12 cellular contexts compared by ENCODE assay signal in genomic region chr19:3605770-3606169, GRCh38. TPM values are rescaled to one million over a fixed set of nuclear protein-coding genes. Genes with fewer than 3 reads are reported as not detected.
A peak's percentile ranks its signal among the peaks of the same experiment; 100 is the strongest.
DNase-seq lines count a peak whose midpoint lies in the region; ATAC-seq and TF ChIP-seq lines count a peak whose summit lies in the region.
"Had no signal": no experiment of that assay in that cellular context is flagged by ENCODE, and none has a peak within 500 bp of the region (broad histone marks: within the 10 kb centered on the region; RNA-seq: fewer than 3 reads in every experiment).

No MANE protein-coding gene starts in this region.

- no peak for TF ChIP-seq POLR2A in gastroesophageal sphincter (IDR thresholded peaks at IDR 0.05)

- no peaks in the 10 kb centered on the region for H3K79me2 ChIP-seq in smooth muscle cell (ENCODE audit: low read depth)

- H3F3A ChIP-seq in smooth muscle cell (ENCODE audit: low read depth): no peaks in the 10 kb centered on the region

- DNase-seq in RWPE2 (ENCODE audit: low spot score) (no peak), smooth muscle cell (lab: John Stamatoyannopoulos, UW; ENCODE audit: unreplicated experiment) (no peak), UCSD-AML1 (lab: John Stamatoyannopoulos, UW; ENCODE audit: unreplicated experiment) (no peak), HT-29 (ENCODE audit: low spot score) (no peak), DMS153 (lab: John Stamatoyannopoulos, UW) (no peak)
- no peak for DNase-seq in activated T-helper 1 cell treated with anti-CD3 and anti-CD28 coated beads, Interleukin-12 subunit alpha, Interleukin-12 subunit beta, Interleukin-2, Interleukin-4 antibody, amounts not matched to agents 30 ng/mL and 10 ng/mL and 1 ng/mL, durations not matched to agents 14 hours and 24 hours and 36 hours (ENCODE audit: low spot score)
- DNase-seq: head of caudate nucleus, NCI-H748 treated with DMSO at 0.1 percent for 48 hours had no signal

- H3K9me3 ChIP-seq in ES-I3 (ENCODE audit: control insufficient read depth, insufficient read depth, low read length) (no peaks in the 10 kb centered on the region), RWPE2 (ENCODE audit: severe bottlenecking) (no peaks in the 10 kb centered on the region), gastroesophageal sphincter (no peaks in the 10 kb centered on the region), smooth muscle cell (replicated peaks; ENCODE audit: low read depth) (no peaks in the 10 kb centered on the region)

- no peaks in the 10 kb centered on the region for H3K9me3 Mint-ChIP-seq in activated T-helper 1 cell treated with anti-CD3 and anti-CD28 coated beads, Interleukin-12 subunit alpha, Interleukin-12 subunit beta, Interleukin-2, Interleukin-4 antibody, amounts not matched to agents 30 ng/mL and 10 ng/mL and 1 ng/mL, durations not matched to agents 14 hours and 24 hours and 36 hours
- H3K9me3 Mint-ChIP-seq: naive thymus-derived CD8-positive, alpha-beta T cell had no signal

- intact Hi-C loops in activated T-helper 1 cell treated with anti-CD3 and anti-CD28 coated beads, Interleukin-12 subunit alpha, Interleukin-12 subunit beta, Interleukin-2, Interleukin-4 antibody, amounts not matched to agents 30 ng/mL and 10 ng/mL and 1 ng/mL, durations not matched to agents 14 hours and 24 hours and 36 hours (cut with micrococcal nuclease): no loop called here

- H3K27ac Mint-ChIP-seq in activated T-helper 1 cell treated with anti-CD3 and anti-CD28 coated beads, Interleukin-12 subunit alpha, Interleukin-12 subunit beta, Interleukin-2, Interleukin-4 antibody, amounts not matched to agents 30 ng/mL and 10 ng/mL and 1 ng/mL, durations not matched to agents 14 hours and 24 hours and 36 hours: no peak overlapping the region
- H3K27ac Mint-ChIP-seq: activated CD8-positive, alpha-beta memory T cell treated with anti-CD3 and anti-CD28 coated beads, Interleukin-2, amount 10 ng/mL, durations not matched to agents 7 days and 5 days; naive thymus-derived CD8-positive, alpha-beta T cell had no signal

- no peak overlapping the region for H2AFZ ChIP-seq in smooth muscle cell (ENCODE audit: low read depth)

- TF ChIP-seq EP300 in gastroesophageal sphincter (IDR thresholded peaks at IDR 0.05): no peak

- H3K27me3 ChIP-seq in RWPE2 (ENCODE audit: insufficient read depth, poor library complexity, severe bottlenecking) (no peaks in the 10 kb centered on the region), gastroesophageal sphincter (no peaks in the 10 kb centered on the region), smooth muscle cell (ENCODE audit: low read depth) (no peaks in the 10 kb centered on the region)

- TF ChIP-seq CTCF in RWPE2 (IDR thresholded peaks at IDR 0.05; ENCODE audit: poor library complexity, severe bottlenecking) (no peak), gastroesophageal sphincter (IDR thresholded peaks at IDR 0.05) (no peak), smooth muscle cell (IDR thresholded peaks at IDR 0.05; ENCODE audit: borderline replicate concordance, insufficient read depth, poor library complexity, severe bottlenecking) (no peak)

- whole genome bisulfite sequencing in gastroesophageal sphincter (ENCODE audit: low coverage in 1 of 2), 2 donors: 27 to 31% methylated on average over 4 to 5 of the region's 5 CpGs
- WGBS in smooth muscle cell (ENCODE audit: low lambda C conversion rate): 77% methylated on average over 5 of the region's 5 CpGs

- no peak overlapping the region for H3K4me3 Mint-ChIP-seq in activated T-helper 1 cell treated with anti-CD3 and anti-CD28 coated beads, Interleukin-12 subunit alpha, Interleukin-12 subunit beta, Interleukin-2, Interleukin-4 antibody, amounts not matched to agents 30 ng/mL and 10 ng/mL and 1 ng/mL, durations not matched to agents 14 hours and 24 hours and 36 hours
- H3K4me3 Mint-ChIP-seq: activated CD8-positive, alpha-beta memory T cell treated with anti-CD3 and anti-CD28 coated beads, Interleukin-2, amount 10 ng/mL, durations not matched to agents 7 days and 5 days had no signal

- no peak overlapping the region for H3K27ac ChIP-seq in RWPE2 (ENCODE audit: poor library complexity, severe bottlenecking)
- H3K27ac ChIP-seq in gastroesophageal sphincter: peak overlapping the region in 3 of 4 donors; percentile 82 to 92 (median 86)
- H3K27ac ChIP-seq in smooth muscle cell (ENCODE audit: low read depth): no peak overlapping the region

- H3K4me2 ChIP-seq in smooth muscle cell: peak overlapping the region; percentile 86

- H3K4me3 ChIP-seq in RWPE2 (ENCODE audit: severe bottlenecking) (peak overlapping the region; percentile 26), gastroesophageal sphincter (peak overlapping the region; percentile 52 to 76), smooth muscle cell (peak overlapping the region; percentile 65)

- H4K20me1 ChIP-seq in smooth muscle cell (ENCODE audit: low read depth): no peaks in the 10 kb centered on the region

- H3K36me3 ChIP-seq in ES-I3 (ENCODE audit: insufficient read depth, low read length) (peaks cover 3% of the 10 kb centered on the region; the same call in 1 of the 2 replicates), RWPE2 (ENCODE audit: low read depth) (no peaks in the 10 kb centered on the region), gastroesophageal sphincter (peaks cover 0 to 6% of the 10 kb centered on the region in 2 donors), smooth muscle cell (ENCODE audit: low read depth) (no peaks in the 10 kb centered on the region)

- H3K4me1 Mint-ChIP-seq in activated T-helper 1 cell treated with anti-CD3 and anti-CD28 coated beads, Interleukin-12 subunit alpha, Interleukin-12 subunit beta, Interleukin-2, Interleukin-4 antibody, amounts not matched to agents 30 ng/mL and 10 ng/mL and 1 ng/mL, durations not matched to agents 14 hours and 24 hours and 36 hours (ENCODE audit: low read depth): peaks cover 5% of the 10 kb centered on the region

- H3K36me3 Mint-ChIP-seq in activated T-helper 1 cell treated with anti-CD3 and anti-CD28 coated beads, Interleukin-12 subunit alpha, Interleukin-12 subunit beta, Interleukin-2, Interleukin-4 antibody, amounts not matched to agents 30 ng/mL and 10 ng/mL and 1 ng/mL, durations not matched to agents 14 hours and 24 hours and 36 hours (ENCODE audit: low read depth): peaks cover 2% of the 10 kb centered on the region

- H3K9ac ChIP-seq in ES-I3 (ENCODE audit: low read depth, low read length): peak overlapping the region; percentile 72; the same call in 1 of the 2 replicates
- no peak overlapping the region for H3K9ac ChIP-seq in smooth muscle cell (ENCODE audit: low read depth)

- H3K4me1 ChIP-seq in ES-I3 (ENCODE audit: insufficient read depth, low read length): peaks cover 7% of the 10 kb centered on the region
- H3K4me1 ChIP-seq in RWPE2 (ENCODE audit: insufficient read depth, poor library complexity, severe bottlenecking): no peaks in the 10 kb centered on the region
- peaks cover 0 to 81% (median 32%) of the 10 kb centered on the region in 3 donors for H3K4me1 ChIP-seq in gastroesophageal sphincter
- H3K4me1 ChIP-seq in smooth muscle cell (ENCODE audit: low read depth): peaks cover 8% of the 10 kb centered on the region

- ATAC-seq in RWPE2 (ENCODE audit: low read depth): no peak
- ATAC-seq in gastroesophageal sphincter: no peak

- peaks cover 2% of the 10 kb centered on the region for H3K27me3 Mint-ChIP-seq in activated T-helper 1 cell treated with anti-CD3 and anti-CD28 coated beads, Interleukin-12 subunit alpha, Interleukin-12 subunit beta, Interleukin-2, Interleukin-4 antibody, amounts not matched to agents 30 ng/mL and 10 ng/mL and 1 ng/mL, durations not matched to agents 14 hours and 24 hours and 36 hours (ENCODE audit: insufficient read depth)
- H3K27me3 Mint-ChIP-seq: activated CD8-positive, alpha-beta memory T cell treated with anti-CD3 and anti-CD28 coated beads, Interleukin-2, amount 10 ng/mL, durations not matched to agents 7 days and 5 days; naive thymus-derived CD8-positive, alpha-beta T cell had no signal

RNA-seq across cellular contexts. Expression of gene TBXA2R, which starts 0.9 kb away (rescaled TPM):
- total RNA-seq in gastroesophageal sphincter (10 to 100 TPM in 1 of 4 donors, 1 to 10 TPM in 3; 1.4 to 14.9 (median 4.5) TPM), smooth muscle cell (1.1 and 1.7 TPM in 2 replicates)
- 9.3 and 9.4 TPM in 2 replicates for polyA plus RNA-seq in smooth muscle cell
- not detected in 2 replicates for total RNA-seq in HT-29 (2014; rRNA removed; shearing (Covaris generic))
- 0.47 and 1.0 TPM in 2 replicates for total RNA-seq in activated T-helper 1 cell treated with anti-CD3 and anti-CD28 coated beads, Interleukin-12 subunit alpha, Interleukin-12 subunit beta, Interleukin-2, Interleukin-4 antibody, amounts not matched to agents 30 ng/mL and 10 ng/mL and 1 ng/mL, durations not matched to agents 14 hours and 24 hours and 36 hours

RNA-seq across cellular contexts. Expression of gene GIPC3, which starts 20.5 kb away (rescaled TPM):
- total RNA-seq in gastroesophageal sphincter (10 to 100 TPM in 1 of 4 donors, 1 to 10 TPM in 2, under 1 TPM in 1; 0.94 to 16.8 (median 2.1) TPM), smooth muscle cell (0.13 and 0.27 TPM in 2 replicates)
- polyA plus RNA-seq in smooth muscle cell: 0.86 and 0.96 TPM in 2 replicates
- total RNA-seq in HT-29 (2014; rRNA removed; shearing (Covaris generic)): not detected in 2 replicates
- total RNA-seq in activated T-helper 1 cell treated with anti-CD3 and anti-CD28 coated beads, Interleukin-12 subunit alpha, Interleukin-12 subunit beta, Interleukin-2, Interleukin-4 antibody, amounts not matched to agents 30 ng/mL and 10 ng/mL and 1 ng/mL, durations not matched to agents 14 hours and 24 hours and 36 hours: 0.31 and 0.39 TPM in 2 replicates

RNA-seq across cellular contexts. Expression of gene CACTIN, which starts 20.8 kb away (rescaled TPM):
- total RNA-seq in gastroesophageal sphincter (10 to 100 TPM; 20.3 to 34.2 (median 28.6) TPM), smooth muscle cell (16.7 and 17.5 TPM in 2 replicates)
- polyA plus RNA-seq in smooth muscle cell: 17.3 and 22.5 TPM in 2 replicates
- total RNA-seq in HT-29 (2014; rRNA removed; shearing (Covaris generic)): 54.7 and 55.5 TPM in 2 replicates
- 37.2 and 40.8 TPM in 2 replicates for total RNA-seq in activated T-helper 1 cell treated with anti-CD3 and anti-CD28 coated beads, Interleukin-12 subunit alpha, Interleukin-12 subunit beta, Interleukin-2, Interleukin-4 antibody, amounts not matched to agents 30 ng/mL and 10 ng/mL and 1 ng/mL, durations not matched to agents 14 hours and 24 hours and 36 hours

RNA-seq across cellular contexts. Expression of gene HMG20B, which starts 33.0 kb away (rescaled TPM):
- total RNA-seq in gastroesophageal sphincter: 100 to 1,000 TPM; 106 to 203 (median 154) TPM
- total RNA-seq in smooth muscle cell: 86.3 and 109 TPM in 2 replicates
- polyA plus RNA-seq in smooth muscle cell: 120 and 128 TPM in 2 replicates
- total RNA-seq in HT-29 (2014; rRNA removed; shearing (Covaris generic)): 120 and 152 TPM in 2 replicates
- 56.4 and 63.0 TPM in 2 replicates for total RNA-seq in activated T-helper 1 cell treated with anti-CD3 and anti-CD28 coated beads, Interleukin-12 subunit alpha, Interleukin-12 subunit beta, Interleukin-2, Interleukin-4 antibody, amounts not matched to agents 30 ng/mL and 10 ng/mL and 1 ng/mL, durations not matched to agents 14 hours and 24 hours and 36 hours

RNA-seq across cellular contexts. Expression of gene MFSD12, which starts 48.4 kb away (rescaled TPM):
- total RNA-seq in gastroesophageal sphincter (10 to 100 TPM; 22.1 to 94.1 (median 42.2) TPM), smooth muscle cell (26.8 and 56.0 TPM in 2 replicates)
- polyA plus RNA-seq in smooth muscle cell: 73.8 and 93.9 TPM in 2 replicates
- 177 and 185 TPM in 2 replicates for total RNA-seq in HT-29 (2014; rRNA removed; shearing (Covaris generic))
- total RNA-seq in activated T-helper 1 cell treated with anti-CD3 and anti-CD28 coated beads, Interleukin-12 subunit alpha, Interleukin-12 subunit beta, Interleukin-2, Interleukin-4 antibody, amounts not matched to agents 30 ng/mL and 10 ng/mL and 1 ng/mL, durations not matched to agents 14 hours and 24 hours and 36 hours: 126 and 136 TPM in 2 replicates

Comparison
In these comparisons a context has a peak if more than half of its experiments do, and no peak if none do; other contexts are left out.
1. H3K27ac ChIP-seq: peak in gastroesophageal sphincter (3 of 4); none in RWPE2 (single experiment) and smooth muscle cell (single experiment).
2. Peak in every context shown above with its lines, with median percentiles within 50 percentile points of each other: H3K4me3 ChIP-seq.